In genomic region chr3:43950775-43951174, GRCh38 we compare ENCODE assay signal across 20 cellular contexts.
"Had no signal": no experiment of that assay in that cellular context is flagged by ENCODE, and none has a peak within 500 bp of the region (broad histone marks: within the 10 kb centered on the region; RNA-seq: fewer than 3 reads in every experiment).

No MANE protein-coding gene starts in this region.

- ATAC-seq: foreskin keratinocyte; stimulated activated memory B cell treated with anti-CD40 and anti-IgM and Interleukin-4, amounts not matched to agents 10 μg/mL and 1 μg/mL and 100 μg/mL, for 72 hours had no signal

- H3K4me3 ChIP-seq: sigmoid colon, spleen had no signal

- H3K27ac ChIP-seq: epithelial cell of prostate, foreskin keratinocyte, sigmoid colon, spleen, VCaP had no signal

- H3K9me3 Mint-ChIP-seq: activated CD4-positive, alpha-beta memory T cell treated with anti-CD3 and anti-CD28 coated beads, Interleukin-2, amount 10 ng/mL, durations not matched to agents 7 days and 5 days; activated T-cell treated with anti-CD3 and anti-CD28 coated beads, Interleukin-2, amount 50 U/mL, for 24 hours; activated T-helper 2 cell treated with anti-CD3 and anti-CD28 coated beads, Interferon-gamma antibody, Interleukin-2, Interleukin-4, amounts not matched to agents 10 μg/mL and 5 μg/mL and 100 μg/mL, durations not matched to agents 14 hours and 24 hours and 36 hours; brain; endodermal cell; mesothelial cell of epicardium; nephron progenitor cell; stimulated activated memory B cell treated with anti-CD40 and anti-IgM and Interleukin-4, amounts not matched to agents 10 μg/mL and 1 μg/mL and 100 μg/mL, for 72 hours had no signal

- H3K36me3 Mint-ChIP-seq: activated naive CD8-positive, alpha-beta T cell; brain; mesothelial cell of epicardium; stimulated activated memory B cell treated with anti-CD40 and anti-IgM and Interleukin-4, amounts not matched to agents 10 μg/mL and 1 μg/mL and 100 μg/mL, for 72 hours had no signal

- H3K36me3 ChIP-seq: sigmoid colon, spleen had no signal

- DNase-seq: activated CD4-positive, alpha-beta memory T cell treated with anti-CD3 and anti-CD28 coated beads, Interleukin-2, amount 10 ng/mL, durations not matched to agents 7 days and 5 days; activated CD4-positive, alpha-beta T cell treated with anti-CD3 and anti-CD28 coated beads for 1 hour; activated T-cell treated with anti-CD3 and anti-CD28 coated beads, Interleukin-2, amount 50 U/mL, for 24 hours; central memory CD4-positive, alpha-beta T cell; endodermal cell; foreskin keratinocyte; hippocampal formation; nephron progenitor cell; nucleus accumbens; sigmoid colon; spleen; stimulated activated CD4-positive, alpha-beta T cell treated with anti-CD3 and anti-CD28 coated beads, Interleukin-4, amount 100 ng/mL, for 4 hours; T-helper 2 cell had no signal

- H3K4me1 Mint-ChIP-seq: endodermal cell had no signal

- H3K4me3 Mint-ChIP-seq: activated CD4-positive, alpha-beta memory T cell treated with anti-CD3 and anti-CD28 coated beads, Interleukin-2, amount 10 ng/mL, durations not matched to agents 7 days and 5 days; activated naive CD8-positive, alpha-beta T cell; activated T-cell treated with anti-CD3 and anti-CD28 coated beads, Interleukin-2, amount 50 U/mL, for 24 hours; brain; endodermal cell; mesothelial cell of epicardium; nephron progenitor cell; stimulated activated memory B cell treated with anti-CD40 and anti-IgM and Interleukin-4, amounts not matched to agents 10 μg/mL and 1 μg/mL and 100 μg/mL, for 72 hours had no signal

- H3K27ac Mint-ChIP-seq: activated CD4-positive, alpha-beta memory T cell treated with anti-CD3 and anti-CD28 coated beads, Interleukin-2, amount 10 ng/mL, durations not matched to agents 7 days and 5 days; activated naive CD8-positive, alpha-beta T cell; activated T-cell treated with anti-CD3 and anti-CD28 coated beads, Interleukin-2, amount 50 U/mL, for 24 hours; activated T-helper 2 cell treated with anti-CD3 and anti-CD28 coated beads, Interferon-gamma antibody, Interleukin-2, Interleukin-4, amounts not matched to agents 10 μg/mL and 5 μg/mL and 100 μg/mL, durations not matched to agents 14 hours and 24 hours and 36 hours; brain; endodermal cell; mesothelial cell of epicardium; nephron progenitor cell; stimulated activated memory B cell treated with anti-CD40 and anti-IgM and Interleukin-4, amounts not matched to agents 10 μg/mL and 1 μg/mL and 100 μg/mL, for 72 hours had no signal

- H3K4me1 ChIP-seq: foreskin keratinocyte, sigmoid colon, spleen had no signal

- H3K9me3 ChIP-seq: sigmoid colon, spleen had no signal
